Comparison of ENCODE assay signal across 19 cellular contexts in genomic region chr7:81676105-81676811, GRCh38.
A peak's percentile ranks its signal among the peaks of the same experiment; 100 is the strongest.
DNase-seq lines count a peak whose midpoint lies in the region; ATAC-seq and TF ChIP-seq lines count a peak whose summit lies in the region.
"Had no signal": no experiment of that assay in that cellular context is flagged by ENCODE, and none has a peak within 500 bp of the region (broad histone marks: within the 10 kb centered on the region; RNA-seq: fewer than 3 reads in every experiment).

No MANE protein-coding gene starts in this region.

- no peak for ATAC-seq in omental fat pad (ENCODE audit: low FRiP score)
- ATAC-seq: activated naive CD8-positive, alpha-beta T cell treated with anti-CD3 and anti-CD28 coated beads, Interleukin-2, amount 50 U/mL, for 24 hours; HepG2 had no signal

- no peaks in the 10 kb centered on the region for H3K79me1 ChIP-seq in mesendoderm (ENCODE audit: low read length)

- no peaks in the 10 kb centered on the region for H3K79me2 ChIP-seq in mesendoderm (ENCODE audit: control insufficient read depth, insufficient read depth, low read length)
- H3K79me2 ChIP-seq: hepatocyte had no signal

- CTCF ChIA-PET in CD8-positive, alpha-beta memory T cell (lab: Charles Lee), result no interaction called here

- no peak overlapping the region for H2AK5ac ChIP-seq in mesendoderm (ENCODE audit: low read length)

- peaks cover 0 to 9% (median 4%) of the 10 kb centered on the region in 11 experiments; a peak in 6 of 22 replicates for H3K9me3 ChIP-seq in BLaER1 treated with 17β-estradiol and CSF1 and Interleukin-3, amounts not matched to agents 10 nM and 100 nM (replicated peaks in 1 of 11)
- no peaks in the 10 kb centered on the region for H3K9me3 ChIP-seq in ovary
- no peaks in the 10 kb centered on the region for H3K9me3 ChIP-seq in CD8-positive, alpha-beta memory T cell (ENCODE audit: low read length)
- H3K9me3 ChIP-seq: tibial nerve had no signal

- no peak overlapping the region for H3K4me3 Mint-ChIP-seq in CD8-positive, alpha-beta memory T cell
- H3K4me3 Mint-ChIP-seq: activated CD4-positive, alpha-beta memory T cell treated with anti-CD3 and anti-CD28 coated beads, Interleukin-2, amount 10 ng/mL, durations not matched to agents 7 days and 5 days; activated naive CD8-positive, alpha-beta T cell treated with anti-CD3 and anti-CD28 coated beads, Interleukin-2, amount 50 U/mL, for 24 hours; naive B cell had no signal

- H3K4me1 ChIP-seq in BLaER1 treated with 17β-estradiol and CSF1 and Interleukin-3, amounts not matched to agents 10 nM and 100 nM, result peaks cover 25 to 50% (median 44%) of the 10 kb centered on the region in 10 experiments
- H3K4me1 ChIP-seq in mesendoderm (ENCODE audit: control insufficient read depth, low read depth, low read length) (no peaks in the 10 kb centered on the region), ovary (ENCODE audit: insufficient read depth) (no peaks in the 10 kb centered on the region)
- H3K4me1 ChIP-seq in CD8-positive, alpha-beta memory T cell (ENCODE audit: insufficient read depth, low read length), result no peaks in the 10 kb centered on the region
- H3K4me1 ChIP-seq: tibial nerve had no signal

- H3K27ac Mint-ChIP-seq in CD8-positive, alpha-beta memory T cell, result no peak overlapping the region
- H3K27ac Mint-ChIP-seq: activated CD4-positive, alpha-beta memory T cell treated with anti-CD3 and anti-CD28 coated beads, Interleukin-2, amount 10 ng/mL, durations not matched to agents 7 days and 5 days; activated naive CD8-positive, alpha-beta T cell treated with anti-CD3 and anti-CD28 coated beads, Interleukin-2, amount 50 U/mL, for 24 hours; naive B cell had no signal

- H3K9ac ChIP-seq in BLaER1 treated with 17β-estradiol and CSF1 and Interleukin-3, amounts not matched to agents 10 nM and 100 nM, result peak overlapping the region in 8 of 11 experiments; percentile 5 to 58 (median 29); a peak in 9 of 22 replicates
- H3K9ac ChIP-seq in mesendoderm (ENCODE audit: low read length), result no peak overlapping the region

- H3K23ac ChIP-seq in mesendoderm (ENCODE audit: low read length), result no peak overlapping the region

- peak overlapping the region; percentile 90 for H3K18ac ChIP-seq in mesendoderm (ENCODE audit: low read length)

- TF ChIP-seq CTCF in NB4 (IDR thresholded peaks at IDR 0.05; ENCODE audit: low read depth, low read length) (no peak), cardiac fibroblast (IDR thresholded peaks at IDR 0.05; ENCODE audit: low read depth, low read length) (no peak), omental fat pad (IDR thresholded peaks at IDR 0.05) (no peak), ovary (IDR thresholded peaks at IDR 0.05) (no peak)

- POLR2A ChIA-PET in CD8-positive, alpha-beta memory T cell (lab: Charles Lee), result no interaction called here

- no peak overlapping the region for H3K56ac ChIP-seq in mesendoderm (ENCODE audit: low read length)

- H3K4ac ChIP-seq in mesendoderm (ENCODE audit: low read depth, low read length), result no peak overlapping the region

- no peak overlapping the region for H2BK15ac ChIP-seq in mesendoderm (replicated peaks; ENCODE audit: low read depth)

- H3K4me3 ChIP-seq in BLaER1 treated with 17β-estradiol and CSF1 and Interleukin-3, amounts not matched to agents 10 nM and 100 nM, result peak overlapping the region in 7 of 10 experiments; percentile 2 to 34 (median 27); a peak in 9 of 20 replicates
- H3K4me3 ChIP-seq in NB4 (ENCODE audit: low read depth, low read length) (no peak overlapping the region), cardiac fibroblast (replicated peaks in 1 of 2; ENCODE audit: low read depth in 2 of 2, low read length in 2 of 2) (no peak overlapping the region), mesendoderm (ENCODE audit: low read length) (no peak overlapping the region), ovary (no peak overlapping the region)
- H3K4me3 ChIP-seq in CD8-positive, alpha-beta memory T cell (ENCODE audit: low read length), result no peak overlapping the region
- H3K4me3 ChIP-seq: hepatocyte, SK-N-MC, tibial nerve had no signal

- intact Hi-C loops in ovary (cut with DNase I), result no loop called here

- peak overlapping the region; percentile 8 to 84 (median 65); a peak in 21 of 22 replicates for H3K27ac ChIP-seq in BLaER1 treated with 17β-estradiol and CSF1 and Interleukin-3, amounts not matched to agents 10 nM and 100 nM
- H3K27ac ChIP-seq in mesendoderm (ENCODE audit: low read depth, low read length) (no peak overlapping the region), ovary (no peak overlapping the region)
- no peak overlapping the region for H3K27ac ChIP-seq in CD8-positive, alpha-beta memory T cell (ENCODE audit: low read depth, low read length)
- H3K27ac ChIP-seq: epithelial cell of prostate, hepatocyte, SK-N-MC had no signal

- no peaks in the 10 kb centered on the region for H3K27me3 ChIP-seq in BLaER1 treated with 17β-estradiol and CSF1 and Interleukin-3, amounts not matched to agents 10 nM and 100 nM
- H3K27me3 ChIP-seq in mesendoderm (ENCODE audit: insufficient read depth, low read length, poor library complexity), result no peaks in the 10 kb centered on the region
- H3K27me3 ChIP-seq in ovary, result no peaks in the 10 kb centered on the region
- no peaks in the 10 kb centered on the region for H3K27me3 ChIP-seq in CD8-positive, alpha-beta memory T cell (ENCODE audit: insufficient read depth, low read length, poor library complexity, severe bottlenecking)
- H3K27me3 ChIP-seq: hepatocyte, tibial nerve had no signal

- WGBS in mesendoderm (ENCODE audit: extremely low coverage, insufficient coverage, low lambda C conversion rate), result no CpG with 5 or more reads among the region's 3 CpGs
- 48 to 60% (median 56%) methylated on average over 3 of the region's 3 CpGs for WGBS in ovary, 3 donors

- H4K5ac ChIP-seq in mesendoderm (ENCODE audit: low read length), result no peak overlapping the region

- no peak for TF ChIP-seq EP300 in ovary (IDR thresholded peaks at IDR 0.05)

- H2BK120ac ChIP-seq in mesendoderm (ENCODE audit: low read depth, low read length), result peak overlapping the region; percentile 45

- no peaks in the 10 kb centered on the region for H4K20me1 ChIP-seq in BLaER1 treated with 17β-estradiol and CSF1 and Interleukin-3, amounts not matched to agents 10 nM and 100 nM

- H4K8ac ChIP-seq in mesendoderm (ENCODE audit: low read depth, low read length), result no peak overlapping the region

- DNase-seq in NB4 (ENCODE audit: low read depth), result peak; percentile 22
- DNase-seq in cardiac fibroblast (ENCODE audit: low read depth in 2 of 2), result peak; percentile 42 to 58
- DNase-seq in mesendoderm, result no peak
- no peak for DNase-seq in omental fat pad (ENCODE audit: low spot score)
- DNase-seq in ovary, result no peak
- no peak for DNase-seq in CD8-positive, alpha-beta memory T cell
- DNase-seq in medulla oblongata (ENCODE audit: extremely low spot score), result no peak
- DNase-seq: activated CD4-positive, alpha-beta memory T cell treated with anti-CD3 and anti-CD28 coated beads, Interleukin-2, amount 10 ng/mL, durations not matched to agents 7 days and 5 days; activated naive CD8-positive, alpha-beta T cell treated with anti-CD3 and anti-CD28 coated beads, Interleukin-2, amount 50 U/mL, for 24 hours; naive B cell; NCI-H1092 treated with DMSO at 0.1 percent for 48 hours; stimulated activated CD4-positive, alpha-beta T cell treated with anti-CD3 and anti-CD28 coated beads, Interleukin-2, amount 100 ng/mL, for 48 hours; stimulated activated CD8-positive, alpha-beta memory T cell treated with anti-CD3 and anti-CD28 coated beads, Interleukin-4, amount 100 ng/mL, for 48 hours had no signal

- no peaks in the 10 kb centered on the region for H3K4me1 Mint-ChIP-seq in CD8-positive, alpha-beta memory T cell
- H3K4me1 Mint-ChIP-seq: activated CD4-positive, alpha-beta memory T cell treated with anti-CD3 and anti-CD28 coated beads, Interleukin-2, amount 10 ng/mL, durations not matched to agents 7 days and 5 days; activated naive CD8-positive, alpha-beta T cell treated with anti-CD3 and anti-CD28 coated beads, Interleukin-2, amount 50 U/mL, for 24 hours; naive B cell had no signal

- H2BK5ac ChIP-seq in mesendoderm (ENCODE audit: low read length), result no peak overlapping the region

- H3K36me3 ChIP-seq in BLaER1 treated with 17β-estradiol and CSF1 and Interleukin-3, amounts not matched to agents 10 nM and 100 nM, result no peaks in the 10 kb centered on the region
- H3K36me3 ChIP-seq in mesendoderm (ENCODE audit: control insufficient read depth, insufficient read depth, low read length) (no peaks in the 10 kb centered on the region), ovary (no peaks in the 10 kb centered on the region)
- H3K36me3 ChIP-seq in CD8-positive, alpha-beta memory T cell (ENCODE audit: insufficient read depth, low read length), result no peaks in the 10 kb centered on the region
- H3K36me3 ChIP-seq: tibial nerve had no signal

- H3K27me3 Mint-ChIP-seq in CD8-positive, alpha-beta memory T cell, result no peaks in the 10 kb centered on the region
- H3K27me3 Mint-ChIP-seq: activated CD4-positive, alpha-beta memory T cell treated with anti-CD3 and anti-CD28 coated beads, Interleukin-2, amount 10 ng/mL, durations not matched to agents 7 days and 5 days; activated naive CD8-positive, alpha-beta T cell treated with anti-CD3 and anti-CD28 coated beads, Interleukin-2, amount 50 U/mL, for 24 hours; naive B cell had no signal

- TF ChIP-seq POLR2A in NB4 (IDR thresholded peaks at IDR 0.05; ENCODE audit: extremely low read depth, insufficient read length), result no peak
- TF ChIP-seq POLR2A in ovary (IDR thresholded peaks at IDR 0.05), result no peak

- peak overlapping the region; percentile 65 to 89 (median 77) for H3K4me2 ChIP-seq in BLaER1 treated with 17β-estradiol and CSF1 and Interleukin-3, amounts not matched to agents 10 nM and 100 nM
- no peak overlapping the region for H3K4me2 ChIP-seq in mesendoderm (ENCODE audit: low read length)
- H3K4me2 ChIP-seq: hepatocyte had no signal

- H3K36me3 Mint-ChIP-seq in CD8-positive, alpha-beta memory T cell, result no peaks in the 10 kb centered on the region
- H3K36me3 Mint-ChIP-seq: naive B cell had no signal

- H3K9me3 Mint-ChIP-seq in CD8-positive, alpha-beta memory T cell, result peaks cover 0 to 22% (median 5%) of the 10 kb centered on the region in 5 donors

Comparison
In these comparisons a context has a peak if more than half of its experiments do, and no peak if none do; other contexts are left out.
1. H3K27ac ChIP-seq: peak in BLaER1 treated with 17β-estradiol and CSF1 and Interleukin-3, amounts not matched to agents 10 nM and 100 nM (11 of 11); none in mesendoderm (single experiment), ovary (0 of 2) and CD8-positive, alpha-beta memory T cell (single experiment).
2. H3K4me3 ChIP-seq: peak in BLaER1 treated with 17β-estradiol and CSF1 and Interleukin-3, amounts not matched to agents 10 nM and 100 nM (7 of 10); none in NB4 (single experiment), cardiac fibroblast (0 of 2), mesendoderm (single experiment), ovary (single experiment) and CD8-positive, alpha-beta memory T cell (single experiment).
3. DNase-seq: peak in NB4 (single experiment) and cardiac fibroblast (2 of 2); none in mesendoderm (single experiment), omental fat pad (single experiment), ovary (0 of 5), CD8-positive, alpha-beta memory T cell (0 of 5) and medulla oblongata (single experiment).